8 cellular contexts compared by ENCODE assay signal in the genomic region with DNA sequence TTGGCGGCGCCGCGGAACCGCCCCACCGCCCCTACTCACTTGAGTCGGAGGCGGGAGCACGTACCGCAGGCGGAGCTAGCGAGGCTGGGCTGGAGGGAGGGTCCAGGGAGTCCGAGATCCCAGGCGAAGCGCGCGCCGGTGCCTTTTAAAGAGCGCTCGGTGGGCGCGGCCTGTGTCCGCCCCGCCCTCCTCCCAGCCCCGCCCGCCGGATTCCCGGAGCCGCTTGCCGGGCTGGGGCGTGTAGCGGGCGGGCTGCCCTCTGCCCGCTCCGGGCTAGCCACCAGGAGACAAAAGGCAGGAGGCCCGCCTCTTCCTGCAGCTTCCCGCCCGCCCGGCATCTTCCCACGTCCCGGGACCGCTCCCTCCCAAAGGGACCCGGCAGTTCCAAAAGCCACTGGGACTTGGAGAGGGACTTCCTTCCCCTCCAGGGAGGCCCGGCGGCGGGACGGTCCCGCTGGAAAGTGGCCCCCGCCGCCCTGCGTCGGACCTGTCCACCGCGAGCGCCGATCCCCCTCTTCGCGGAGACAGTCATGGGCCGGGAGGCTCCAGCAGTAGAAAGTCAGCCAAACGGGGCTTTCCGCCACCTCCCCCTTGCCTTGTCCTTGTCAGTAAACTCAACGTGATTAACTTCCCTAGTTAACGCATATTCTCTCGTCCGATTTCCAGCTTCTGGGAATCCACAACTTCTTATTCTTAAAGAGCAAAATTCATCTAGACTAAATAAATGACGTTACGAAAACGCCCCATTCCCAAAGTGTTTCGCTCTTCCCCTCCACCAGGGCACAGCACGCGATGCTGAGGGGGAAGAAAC. TPM values are rescaled to one million over a fixed set of nuclear protein-coding genes. Genes with fewer than 3 reads are reported as not detected.
DNase-seq lines count a peak whose midpoint lies in the region; ATAC-seq and TF ChIP-seq lines count a peak whose summit lies in the region.

A gene (minus strand): TSS at position 121 of the 811 bp plus-strand sequence. CDS start 12,759 bp downstream, outside the sequence.

- no peaks in the 10 kb centered on the region for H3K27me3 ChIP-seq in A673 (replicated peaks; ENCODE audit: insufficient read depth, low read depth, low read length, poor library complexity)

- H3K27me3 Mint-ChIP-seq in activated B cell treated with CpG ODN at 0.5 μM for 24 hours = peaks cover 56% of the 10 kb centered on the region

- DNase-seq in A673 (ENCODE audit: low spot score) = peak; percentile 93
- peak; percentile 91 for DNase-seq in NCI-H2196 (lab: John Stamatoyannopoulos, UW; ENCODE audit: unreplicated experiment)
- DNase-seq in activated B cell treated with CpG ODN at 0.5 μM for 24 hours = peak; percentile 55
- peak; percentile 76 for DNase-seq in cerebellar cortex (ENCODE audit: low spot score)
- peak; percentile 99 for DNase-seq in islet precursor cell
- peak; percentile 43 to 76 for DNase-seq in stimulated activated CD4-positive, alpha-beta T cell treated with anti-CD3 and anti-CD28 coated beads, Interleukin-12 subunit alpha, Interleukin-12 subunit beta, amount 100 ng/mL, for 24 hours (ENCODE audit: low read depth in 2 of 2)

- peak within 1 kb of the TSS; percentile 75 for H3K4me3 ChIP-seq in A673 (ENCODE audit: low read depth, low read length, poor library complexity, severe bottlenecking)

- intact Hi-C loops in A673 (cut with micrococcal nuclease; ENCODE audit: unreplicated experiment) = no loop called here
- intact Hi-C loops in activated B cell treated with CpG ODN at 0.5 μM for 24 hours (cut with micrococcal nuclease) = loop anchor here (5.0 kb wide), 1 partner anchor 117 kb away; a partner anchor contains a TSS

- no peaks in the 10 kb centered on the region for H3K36me3 ChIP-seq in A673 (ENCODE audit: insufficient read depth, low read length, poor library complexity, severe bottlenecking)

- no peaks in the 10 kb centered on the region for H3K9me3 Mint-ChIP-seq in activated B cell treated with CpG ODN at 0.5 μM for 24 hours

- CTCF ChIA-PET in A673 (lab: Charles Lee) = interaction anchor here (0.7 to 1.1 kb wide), 2 partner anchors 10 to 807 kb away, joined by 3 to 13 read pairs; no protein-coding TSS in a partner anchor
- CTCF ChIA-PET in activated B cell treated with CpG ODN at 0.5 μM for 24 hours (lab: Charles Lee) = no interaction called here

- no peaks in the 10 kb centered on the region for H3K9me3 ChIP-seq in A673 (ENCODE audit: low read depth, low read length, poor library complexity, severe bottlenecking)

- peak within 1 kb of the TSS; percentile 95 for H3K4me3 Mint-ChIP-seq in activated B cell treated with CpG ODN at 0.5 μM for 24 hours

- H3K36me3 Mint-ChIP-seq in activated B cell treated with CpG ODN at 0.5 μM for 24 hours (ENCODE audit: low read depth) = peaks cover 2% of the 10 kb centered on the region

- peaks cover 16% of the 10 kb centered on the region for H3K4me1 Mint-ChIP-seq in activated B cell treated with CpG ODN at 0.5 μM for 24 hours

- POLR2A ChIA-PET in A673 (lab: Charles Lee; ENCODE audit: low non-redundant PET) = no interaction called here
- POLR2A ChIA-PET in activated B cell treated with CpG ODN at 0.5 μM for 24 hours (lab: Charles Lee) = no interaction called here

- ATAC-seq in GM18861 (IDR thresholded peaks at IDR 0.05; ENCODE audit: unreplicated experiment) = peak; percentile 84
- peak; percentile 88 for ATAC-seq in HG03066 (IDR thresholded peaks at IDR 0.05; ENCODE audit: low read depth, unreplicated experiment)
- peak; percentile 84 for ATAC-seq in activated B cell treated with CpG ODN at 0.5 μM for 24 hours (ENCODE audit: low read depth)

- no peak within 1 kb of the TSS for H3K27ac Mint-ChIP-seq in activated B cell treated with CpG ODN at 0.5 μM for 24 hours

- H3K27ac ChIP-seq in A673 (ENCODE audit: low read depth, low read length, poor library complexity, severe bottlenecking) = peak within 1 kb of the TSS; percentile 79

- peaks cover 4% of the 10 kb centered on the region for H3K4me1 ChIP-seq in A673 (ENCODE audit: insufficient read depth, low read length, poor library complexity, severe bottlenecking)

- no TSS peak for BruUV-seq in A673 (replicated peaks; lab: Mats Ljungman, UMichigan)

- peak; percentile 30; the same call in 1 of the 2 replicates for TF ChIP-seq CTCF in A673 (conservative IDR thresholded peaks at IDR 0.05; ENCODE audit: low read depth, low read length)
- TF ChIP-seq CTCF in activated B cell treated with CpG ODN at 0.5 μM for 24 hours (IDR thresholded peaks at IDR 0.05) = no peak

RNA-seq across cellular contexts. Expression of the gene that starts here (rescaled TPM):
- total RNA-seq in A673 (2021) (46.6 and 59.6 TPM in 2 replicates), activated B cell treated with CpG ODN at 0.5 μM for 24 hours (1.2 and 1.6 TPM in 2 replicates)

Comparison
In these comparisons a context has a peak if more than half of its experiments do, and no peak if none do; other contexts are left out.
1. Peak in every context shown above with its lines: DNase-seq, ATAC-seq, H3K4me3 ChIP-seq and H3K27ac ChIP-seq.
2. RNA of the gene that starts here (total RNA-seq): 46.6 to 59.6 TPM in A673; 1.2 to 1.6 TPM in activated B cell treated with CpG ODN at 0.5 μM for 24 hours; every median in the first group is over 10 times any median in the second.